ENCODE assay signal across 16 cellular contexts in genomic region chr1:101135526-101135925, GRCh38.
DNase-seq lines count a peak whose midpoint lies in the region; ATAC-seq and TF ChIP-seq lines count a peak whose summit lies in the region.
"Had no signal": no experiment of that assay in that cellular context is flagged by ENCODE, and none has a peak within 500 bp of the region (broad histone marks: within the 10 kb centered on the region; RNA-seq: fewer than 3 reads in every experiment).

No MANE protein-coding gene starts in this region.

- no peak overlapping the region for H3K27ac ChIP-seq in CD8-positive, alpha-beta T cell (ENCODE audit: low read depth, low read length)
- H3K27ac ChIP-seq: A549 had no signal

- no peak overlapping the region for H3K4me3 ChIP-seq in CD8-positive, alpha-beta T cell (ENCODE audit: low read depth, low read length)
- H3K4me3 ChIP-seq: A549 had no signal

- H3K27me3 ChIP-seq in CD8-positive, alpha-beta T cell (ENCODE audit: insufficient read depth, low read length), result no peaks in the 10 kb centered on the region

- H3K36me3 Mint-ChIP-seq in activated CD8-positive, alpha-beta T cell treated with anti-CD3 and anti-CD28 coated beads for 36 hours (ENCODE audit: low read depth), result peaks cover 1% of the 10 kb centered on the region
- peaks cover 12% of the 10 kb centered on the region for H3K36me3 Mint-ChIP-seq in activated CD8-positive, alpha-beta T cell treated with anti-CD3 and anti-CD28 coated beads, Interleukin-2, amount 10 ng/mL, durations not matched to agents 7 days and 5 days (ENCODE audit: low read depth)
- H3K36me3 Mint-ChIP-seq in CD8-positive, alpha-beta T cell, result no peaks in the 10 kb centered on the region
- peaks cover 3% of the 10 kb centered on the region for H3K36me3 Mint-ChIP-seq in activated naive CD8-positive, alpha-beta T cell treated with anti-CD3 and anti-CD28 coated beads, Interleukin-2, amount 10 ng/mL, durations not matched to agents 7 days and 5 days
- H3K36me3 Mint-ChIP-seq in natural killer cell, result no peaks in the 10 kb centered on the region

- no peak for DNase-seq in activated CD8-positive, alpha-beta T cell treated with anti-CD3 and anti-CD28 coated beads for 36 hours
- no peak for DNase-seq in activated CD8-positive, alpha-beta T cell treated with anti-CD3 and anti-CD28 coated beads, Interleukin-2, amount 10 ng/mL, durations not matched to agents 7 days and 5 days
- no peak for DNase-seq in CD8-positive, alpha-beta T cell
- DNase-seq in activated naive CD8-positive, alpha-beta T cell treated with anti-CD3 and anti-CD28 coated beads, Interleukin-2, amount 10 ng/mL, durations not matched to agents 7 days and 5 days, result no peak
- no peak for DNase-seq in natural killer cell
- no peak for DNase-seq in Right ventricle myocardium superior
- DNase-seq: DMS79 treated with DMSO at 0.1 percent for 48 hours, KG1, MV-4-11, NCI-H187, NCI-H2107, NCI-H510A, NCI-H774 had no signal

- POLR2A ChIA-PET in activated CD8-positive, alpha-beta T cell treated with anti-CD3 and anti-CD28 coated beads for 36 hours (lab: Charles Lee), result interaction anchor here (0.7 to 2.1 kb wide), 3 partner anchors 100 to 105 kb away, joined by 3 to 6 read pairs (median 3); no protein-coding TSS in a partner anchor
- POLR2A ChIA-PET in activated CD8-positive, alpha-beta T cell treated with anti-CD3 and anti-CD28 coated beads, Interleukin-2, amount 10 ng/mL, durations not matched to agents 7 days and 5 days (lab: Charles Lee), result interaction anchor here (2.0 to 3.6 kb wide), 3 partner anchors 101 to 104 kb away, joined by 4 to 38 read pairs (median 25); partner anchors contain the start of gene S1PR1
- POLR2A ChIA-PET in CD8-positive, alpha-beta T cell (lab: Charles Lee), result interaction anchor here (0.6 to 1.6 kb wide), 2 partner anchors 21 to 152 kb away, joined by 3 read pairs; no protein-coding TSS in a partner anchor
- POLR2A ChIA-PET in activated naive CD8-positive, alpha-beta T cell treated with anti-CD3 and anti-CD28 coated beads, Interleukin-2, amount 10 ng/mL, durations not matched to agents 7 days and 5 days (lab: Charles Lee), result interaction anchor here (0.6 to 3.6 kb wide), 2 partner anchors 103 to 118 kb away, joined by 3 to 19 read pairs; no protein-coding TSS in a partner anchor

- H3K4me3 Mint-ChIP-seq in activated CD8-positive, alpha-beta T cell treated with anti-CD3 and anti-CD28 coated beads for 36 hours, result no peak overlapping the region
- no peak overlapping the region for H3K4me3 Mint-ChIP-seq in activated CD8-positive, alpha-beta T cell treated with anti-CD3 and anti-CD28 coated beads, Interleukin-2, amount 10 ng/mL, durations not matched to agents 7 days and 5 days
- no peak overlapping the region for H3K4me3 Mint-ChIP-seq in CD8-positive, alpha-beta T cell
- H3K4me3 Mint-ChIP-seq in activated naive CD8-positive, alpha-beta T cell treated with anti-CD3 and anti-CD28 coated beads, Interleukin-2, amount 10 ng/mL, durations not matched to agents 7 days and 5 days, result peak overlapping the region; percentile 13
- H3K4me3 Mint-ChIP-seq in natural killer cell, result peak overlapping the region; percentile 49

- no peaks in the 10 kb centered on the region for H3K9me3 Mint-ChIP-seq in activated CD8-positive, alpha-beta T cell treated with anti-CD3 and anti-CD28 coated beads for 36 hours
- H3K9me3 Mint-ChIP-seq in activated CD8-positive, alpha-beta T cell treated with anti-CD3 and anti-CD28 coated beads, Interleukin-2, amount 10 ng/mL, durations not matched to agents 7 days and 5 days (ENCODE audit: insufficient read depth), result no peaks in the 10 kb centered on the region
- H3K9me3 Mint-ChIP-seq in CD8-positive, alpha-beta T cell, result no peaks in the 10 kb centered on the region
- H3K9me3 Mint-ChIP-seq in activated naive CD8-positive, alpha-beta T cell treated with anti-CD3 and anti-CD28 coated beads, Interleukin-2, amount 10 ng/mL, durations not matched to agents 7 days and 5 days, result peaks cover 2% of the 10 kb centered on the region
- H3K9me3 Mint-ChIP-seq in natural killer cell, result no peaks in the 10 kb centered on the region

- CTCF ChIA-PET in activated CD8-positive, alpha-beta T cell treated with anti-CD3 and anti-CD28 coated beads for 36 hours (lab: Charles Lee), result interaction anchor here (0.6 to 7.6 kb wide), 4 partner anchors 23 to 175 kb away, joined by 3 to 108 read pairs (median 37); partner anchors contain the start of gene S1PR1
- CTCF ChIA-PET in activated CD8-positive, alpha-beta T cell treated with anti-CD3 and anti-CD28 coated beads, Interleukin-2, amount 10 ng/mL, durations not matched to agents 7 days and 5 days (lab: Charles Lee), result interaction anchor here (1.2 to 9.1 kb wide), 6 partner anchors 8 to 183 kb away, joined by 3 to 165 read pairs (median 12); partner anchors contain the start of gene S1PR1
- CTCF ChIA-PET in CD8-positive, alpha-beta T cell (lab: Charles Lee), result interaction anchor here (1.1 to 7.6 kb wide), 5 partner anchors 9 to 227 kb away, joined by 3 to 136 read pairs (median 4); no protein-coding TSS in a partner anchor

- peaks cover 47% of the 10 kb centered on the region for H3K4me1 ChIP-seq in CD8-positive, alpha-beta T cell (ENCODE audit: insufficient read depth, low read length)
- H3K4me1 ChIP-seq: A549 had no signal

- H3K9me3 ChIP-seq in CD8-positive, alpha-beta T cell (ENCODE audit: low read length), result no peaks in the 10 kb centered on the region
- H3K9me3 ChIP-seq: A549 had no signal

- peak overlapping the region; percentile 58 for H3K27ac Mint-ChIP-seq in activated CD8-positive, alpha-beta T cell treated with anti-CD3 and anti-CD28 coated beads for 36 hours
- H3K27ac Mint-ChIP-seq in activated CD8-positive, alpha-beta T cell treated with anti-CD3 and anti-CD28 coated beads, Interleukin-2, amount 10 ng/mL, durations not matched to agents 7 days and 5 days, result no peak overlapping the region
- peak overlapping the region; percentile 47 for H3K27ac Mint-ChIP-seq in CD8-positive, alpha-beta T cell
- H3K27ac Mint-ChIP-seq in activated naive CD8-positive, alpha-beta T cell treated with anti-CD3 and anti-CD28 coated beads, Interleukin-2, amount 10 ng/mL, durations not matched to agents 7 days and 5 days, result no peak overlapping the region
- peak overlapping the region; percentile 88 to 93 for H3K27ac Mint-ChIP-seq in natural killer cell

- H3K4me1 Mint-ChIP-seq in activated CD8-positive, alpha-beta T cell treated with anti-CD3 and anti-CD28 coated beads for 36 hours (ENCODE audit: low read depth), result peaks cover 76% of the 10 kb centered on the region
- H3K4me1 Mint-ChIP-seq in activated CD8-positive, alpha-beta T cell treated with anti-CD3 and anti-CD28 coated beads, Interleukin-2, amount 10 ng/mL, durations not matched to agents 7 days and 5 days (ENCODE audit: low read depth), result peaks cover 80% of the 10 kb centered on the region
- peaks cover 72% of the 10 kb centered on the region for H3K4me1 Mint-ChIP-seq in CD8-positive, alpha-beta T cell (ENCODE audit: low read depth)
- H3K4me1 Mint-ChIP-seq in activated naive CD8-positive, alpha-beta T cell treated with anti-CD3 and anti-CD28 coated beads, Interleukin-2, amount 10 ng/mL, durations not matched to agents 7 days and 5 days, result peaks cover 63% of the 10 kb centered on the region
- H3K4me1 Mint-ChIP-seq in natural killer cell, result peaks cover 46 to 61% of the 10 kb centered on the region in 2 donors

- H3K27me3 Mint-ChIP-seq in activated CD8-positive, alpha-beta T cell treated with anti-CD3 and anti-CD28 coated beads for 36 hours, result no peaks in the 10 kb centered on the region
- H3K27me3 Mint-ChIP-seq in activated CD8-positive, alpha-beta T cell treated with anti-CD3 and anti-CD28 coated beads, Interleukin-2, amount 10 ng/mL, durations not matched to agents 7 days and 5 days (ENCODE audit: low read depth), result no peaks in the 10 kb centered on the region
- H3K27me3 Mint-ChIP-seq in CD8-positive, alpha-beta T cell (ENCODE audit: low read depth), result no peaks in the 10 kb centered on the region
- no peaks in the 10 kb centered on the region for H3K27me3 Mint-ChIP-seq in activated naive CD8-positive, alpha-beta T cell treated with anti-CD3 and anti-CD28 coated beads, Interleukin-2, amount 10 ng/mL, durations not matched to agents 7 days and 5 days
- peaks cover 7 to 8% of the 10 kb centered on the region in 2 donors for H3K27me3 Mint-ChIP-seq in natural killer cell (ENCODE audit: low read depth in 2 of 2)

- intact Hi-C loops in activated CD8-positive, alpha-beta T cell treated with anti-CD3 and anti-CD28 coated beads for 36 hours (cut with micrococcal nuclease), result loop anchor here (10.0 kb wide), 1 partner anchor 219 kb away; no protein-coding TSS in a partner anchor
- intact Hi-C loops in CD8-positive, alpha-beta T cell (cut with DNase I, micrococcal nuclease), result loop anchor here (5.0 kb wide), 4 partner anchors 102 to 222 kb away; partner anchors contain the start of genes DPH5 (in 1 of the 2) and S1PR1 (in 1 of the 2)
- intact Hi-C loops in natural killer cell (cut with micrococcal nuclease) (loop anchor here (5.0 to 10.0 kb wide), 2 partner anchors 147 to 199 kb away; no protein-coding TSS in a partner anchor), Right ventricle myocardium superior (cut with DNase I) (loop anchor here (10.0 kb wide), 1 partner anchor 149 kb away; no protein-coding TSS in a partner anchor)

- ATAC-seq in activated CD8-positive, alpha-beta T cell treated with anti-CD3 and anti-CD28 coated beads for 36 hours, result no peak
- no peak for ATAC-seq in activated CD8-positive, alpha-beta T cell treated with anti-CD3 and anti-CD28 coated beads, Interleukin-2, amount 10 ng/mL, durations not matched to agents 7 days and 5 days
- no peak for ATAC-seq in CD8-positive, alpha-beta T cell
- no peak for ATAC-seq in activated naive CD8-positive, alpha-beta T cell treated with anti-CD3 and anti-CD28 coated beads, Interleukin-2, amount 10 ng/mL, durations not matched to agents 7 days and 5 days (ENCODE audit: low read depth)
- ATAC-seq in natural killer cell (no peak), Right ventricle myocardium superior (ENCODE audit: poor library complexity) (no peak), HG03432 (IDR thresholded peaks at IDR 0.05; ENCODE audit: unreplicated experiment) (no peak)
- ATAC-seq: A549, Right ventricle myocardium inferior had no signal

- H3K36me3 ChIP-seq in CD8-positive, alpha-beta T cell (ENCODE audit: insufficient read depth, low read length), result no peaks in the 10 kb centered on the region

- no peak for TF ChIP-seq CTCF in activated CD8-positive, alpha-beta T cell treated with anti-CD3 and anti-CD28 coated beads for 36 hours (IDR thresholded peaks at IDR 0.05)
- no peak for TF ChIP-seq CTCF in CD8-positive, alpha-beta T cell (IDR thresholded peaks at IDR 0.05)
- TF ChIP-seq CTCF in natural killer cell (IDR thresholded peaks at IDR 0.05), result no peak

Comparison
In these comparisons a context has a peak if more than half of its experiments do, and no peak if none do; other contexts are left out.
1. H3K27ac Mint-ChIP-seq: peak in activated CD8-positive, alpha-beta T cell treated with anti-CD3 and anti-CD28 coated beads for 36 hours (single experiment), CD8-positive, alpha-beta T cell (single experiment) and natural killer cell (2 of 2); none in activated CD8-positive, alpha-beta T cell treated with anti-CD3 and anti-CD28 coated beads, Interleukin-2, amount 10 ng/mL, durations not matched to agents 7 days and 5 days (single experiment) and activated naive CD8-positive, alpha-beta T cell treated with anti-CD3 and anti-CD28 coated beads, Interleukin-2, amount 10 ng/mL, durations not matched to agents 7 days and 5 days (single experiment).
2. H3K4me3 Mint-ChIP-seq: peak in activated naive CD8-positive, alpha-beta T cell treated with anti-CD3 and anti-CD28 coated beads, Interleukin-2, amount 10 ng/mL, durations not matched to agents 7 days and 5 days (single experiment) and natural killer cell (single experiment); none in activated CD8-positive, alpha-beta T cell treated with anti-CD3 and anti-CD28 coated beads for 36 hours (single experiment), activated CD8-positive, alpha-beta T cell treated with anti-CD3 and anti-CD28 coated beads, Interleukin-2, amount 10 ng/mL, durations not matched to agents 7 days and 5 days (single experiment) and CD8-positive, alpha-beta T cell (single experiment).